9 cellular contexts compared by ENCODE assay signal in genomic region chr17:73956169-73956568, GRCh38.
"Had no signal": no experiment of that assay in that cellular context is flagged by ENCODE, and none has a peak within 500 bp of the region (broad histone marks: within the 10 kb centered on the region; RNA-seq: fewer than 3 reads in every experiment).

No MANE protein-coding gene starts in this region.

- H3K36me3 ChIP-seq: breast epithelium, gastroesophageal sphincter, right atrium auricular region, upper lobe of right lung had no signal

- H3K4me3 ChIP-seq: breast epithelium, gastroesophageal sphincter, hepatocyte, right atrium auricular region, smooth muscle cell, upper lobe of right lung had no signal

- H3K4me1 ChIP-seq: breast epithelium had no signal

- DNase-seq: activated gamma-delta T cell, T1000 had no signal

- H3K27ac ChIP-seq: breast epithelium, epithelial cell of prostate, gastroesophageal sphincter, hepatocyte, right atrium auricular region, upper lobe of right lung had no signal

- ATAC-seq: gastroesophageal sphincter had no signal

- H3K9me3 ChIP-seq: gastroesophageal sphincter, right atrium auricular region, upper lobe of right lung had no signal
